Comparison of ENCODE assay signal across 8 cellular contexts in genomic region chr2:25851740-25852503, GRCh38. TPM values are rescaled to one million over a fixed set of nuclear protein-coding genes. Genes with fewer than 3 reads are reported as not detected.
DNase-seq lines count a peak whose midpoint lies in the region; ATAC-seq and TF ChIP-seq lines count a peak whose summit lies in the region.

No MANE protein-coding gene starts in this region.

- no peaks in the 10 kb centered on the region for H3K9me3 ChIP-seq in CD4-positive, alpha-beta T cell (ENCODE audit: control insufficient read depth, low read length)
- no peaks in the 10 kb centered on the region for H3K9me3 ChIP-seq in psoas muscle

- no peaks in the 10 kb centered on the region for H3K9me3 Mint-ChIP-seq in CD4-positive, alpha-beta T cell
- H3K9me3 Mint-ChIP-seq in activated naive CD4-positive, alpha-beta T cell treated with anti-CD3 and anti-CD28 coated beads for 36 hours = no peaks in the 10 kb centered on the region

- CTCF ChIA-PET in CD4-positive, alpha-beta T cell (lab: Charles Lee) = interaction anchor here (0.6 to 2.3 kb wide), 21 partner anchors 10 to 333 kb away, joined by 3 to 12 read pairs (median 5); partner anchors contain the start of gene ASXL2
- CTCF ChIA-PET in activated naive CD4-positive, alpha-beta T cell treated with anti-CD3 and anti-CD28 coated beads for 36 hours (lab: Charles Lee) = interaction anchor here (0.6 to 4.8 kb wide), 32 partner anchors 10 to 294 kb away, joined by 3 to 35 read pairs (median 4); partner anchors contain the start of genes ASXL2 and KIF3C

- H3K4me1 Mint-ChIP-seq in CD4-positive, alpha-beta T cell (ENCODE audit: low read depth) = peaks cover 49% of the 10 kb centered on the region
- H3K4me1 Mint-ChIP-seq in activated naive CD4-positive, alpha-beta T cell treated with anti-CD3 and anti-CD28 coated beads for 36 hours (ENCODE audit: low read depth) = peaks cover 39% of the 10 kb centered on the region

- POLR2A ChIA-PET in CD4-positive, alpha-beta T cell (lab: Charles Lee) = interaction anchor here (0.6 to 4.6 kb wide), 10 partner anchors 14 to 590 kb away, joined by 3 to 37 read pairs (median 4); partner anchors contain the start of gene ASXL2

- H3K27me3 Mint-ChIP-seq in CD4-positive, alpha-beta T cell = no peaks in the 10 kb centered on the region
- no peaks in the 10 kb centered on the region for H3K27me3 Mint-ChIP-seq in activated naive CD4-positive, alpha-beta T cell treated with anti-CD3 and anti-CD28 coated beads for 36 hours (ENCODE audit: low read depth)

- intact Hi-C loops in CD4-positive, alpha-beta T cell (cut with DNase I, micrococcal nuclease) = loop anchor here (1.0 to 10.0 kb wide), 9 partner anchors 27 to 295 kb away; partner anchors contain the start of gene ASXL2 (in 1 of the 2)
- intact Hi-C loops in activated naive CD4-positive, alpha-beta T cell treated with anti-CD3 and anti-CD28 coated beads for 36 hours (cut with micrococcal nuclease) = loop anchor here (1.0 to 2.0 kb wide), 11 partner anchors 20 to 481 kb away; partner anchors contain the start of genes ASXL2 and KIF3C
- intact Hi-C loops in psoas muscle (cut with DNase I) = loop anchor here in 1 of 2 donors (1.0 to 5.0 kb wide), 2 partner anchors 100 to 293 kb away; no protein-coding TSS in a partner anchor

- H3K36me3 Mint-ChIP-seq in CD4-positive, alpha-beta T cell (ENCODE audit: low read depth) = peaks cover 11% of the 10 kb centered on the region
- H3K36me3 Mint-ChIP-seq in activated naive CD4-positive, alpha-beta T cell treated with anti-CD3 and anti-CD28 coated beads for 36 hours (ENCODE audit: low read depth) = peaks cover 1% of the 10 kb centered on the region

- 36 to 55% (median 38%) methylated on average over 11 of the region's 11 CpGs for WGBS in psoas muscle, 3 donors

- H3K36me3 ChIP-seq in psoas muscle (ENCODE audit: insufficient read depth in 1 of 2, low read depth in 1 of 2) = no peaks in the 10 kb centered on the region

- TF ChIP-seq CTCF in CD4-positive, alpha-beta T cell (IDR thresholded peaks at IDR 0.05) = peak; percentile 70
- TF ChIP-seq CTCF in psoas muscle (IDR thresholded peaks at IDR 0.05) = peak; percentile 74

- peak; percentile 96 for ATAC-seq in CD4-positive, alpha-beta T cell (ENCODE audit: poor library complexity)
- ATAC-seq in GM18520 (IDR thresholded peaks at IDR 0.05; ENCODE audit: unreplicated experiment) = peak; percentile 77
- ATAC-seq in HG03280 (IDR thresholded peaks at IDR 0.05; ENCODE audit: unreplicated experiment) = peak; percentile 77
- peak; percentile 75 to 87 (median 83) for ATAC-seq in psoas muscle
- no peak for ATAC-seq in HG03108 (IDR thresholded peaks at IDR 0.05; ENCODE audit: unreplicated experiment)

- H3K27ac ChIP-seq in CD4-positive, alpha-beta T cell (ENCODE audit: low read depth, low read length) = no peak overlapping the region
- peak overlapping the region; percentile 73 for H3K27ac ChIP-seq in psoas muscle

- H3K4me3 ChIP-seq in psoas muscle = peak overlapping the region; percentile 12

- H3K27ac Mint-ChIP-seq in CD4-positive, alpha-beta T cell = peak overlapping the region; percentile 35
- H3K27ac Mint-ChIP-seq in activated naive CD4-positive, alpha-beta T cell treated with anti-CD3 and anti-CD28 coated beads for 36 hours = peak overlapping the region; percentile 78

- H3K4me3 Mint-ChIP-seq in CD4-positive, alpha-beta T cell = peak overlapping the region; percentile 68
- peak overlapping the region; percentile 67 for H3K4me3 Mint-ChIP-seq in activated naive CD4-positive, alpha-beta T cell treated with anti-CD3 and anti-CD28 coated beads for 36 hours

- H3K4me1 ChIP-seq in psoas muscle = peaks cover 45% of the 10 kb centered on the region

- peak in 1 of 10 experiments; percentile 10 for DNase-seq in CD4-positive, alpha-beta T cell
- DNase-seq in NOMO-1 (lab: John Stamatoyannopoulos, UW; ENCODE audit: unreplicated experiment in 2 of 2) = peak; percentile 72 to 86
- DNase-seq in activated naive CD4-positive, alpha-beta T cell treated with anti-CD3 and anti-CD28 coated beads for 36 hours = peak; percentile 22
- peak; percentile 66 for DNase-seq in glomerular visceral epithelial cell (ENCODE audit: extremely low spot score)
- DNase-seq in psoas muscle = no peak

- H3K27me3 ChIP-seq in CD4-positive, alpha-beta T cell (ENCODE audit: control insufficient read depth, insufficient read depth, low read length) = no peaks in the 10 kb centered on the region
- no peaks in the 10 kb centered on the region for H3K27me3 ChIP-seq in psoas muscle (ENCODE audit: insufficient read depth in 3 of 3, low read length in 2 of 3)

RNA-seq across cellular contexts. Expression of gene ASXL2, which starts 26.4 kb away (rescaled TPM):
- 10 to 100 TPM; 15.1 to 17.2 TPM for total RNA-seq in CD4-positive, alpha-beta T cell
- total RNA-seq in activated naive CD4-positive, alpha-beta T cell treated with anti-CD3 and anti-CD28 coated beads for 36 hours = 10 to 100 TPM; 25.2 to 29.1 TPM
- total RNA-seq in psoas muscle = 10 to 100 TPM; 17.5 to 19.4 (median 18.5) TPM
- 1 to 10 TPM; 2.3 to 9.1 (median 3.2) TPM for polyA plus RNA-seq in psoas muscle

Comparison
In these comparisons a context has a peak if more than half of its experiments do, and no peak if none do; other contexts are left out.
1. DNase-seq: peak in NOMO-1 (2 of 2), activated naive CD4-positive, alpha-beta T cell treated with anti-CD3 and anti-CD28 coated beads for 36 hours (single experiment) and glomerular visceral epithelial cell (single experiment); none in psoas muscle (0 of 2).